In genomic region chr19:14207796-14208195, GRCh38 we compare ENCODE assay signal across 8 cellular contexts. TPM values are rescaled to one million over a fixed set of nuclear protein-coding genes. Genes with fewer than 3 reads are reported as not detected.
DNase-seq lines count a peak whose midpoint lies in the region; ATAC-seq, FAIRE-seq and TF ChIP-seq lines count a peak whose summit lies in the region.
"Not testable (repeated sequence)": the region's sequence is repeated elsewhere in the genome, so short reads cannot be mapped to it uniquely, and the experiment has no call there.

No MANE protein-coding gene starts in this region.

- peak overlapping the region; percentile 84 for H3K4me2 ChIP-seq in PC-9
- H3K4me2 ChIP-seq in smooth muscle cell, result peak overlapping the region; percentile 90

- H3K27ac ChIP-seq in PC-9; right atrium auricular region; smooth muscle cell (ENCODE audit: low read depth): not testable (repeated sequence)

- peaks cover 34% of the 10 kb centered on the region for H3K4me1 Mint-ChIP-seq in activated T-cell treated with anti-CD3 and anti-CD28 coated beads, Interleukin-2, amount 50 U/mL, for 4 hours (ENCODE audit: low read depth)
- peaks cover 20% of the 10 kb centered on the region for H3K4me1 Mint-ChIP-seq in chondrocyte (ENCODE audit: low read depth)
- H3K4me1 Mint-ChIP-seq in nephron, result peaks cover 15% of the 10 kb centered on the region

- H3K9ac ChIP-seq in smooth muscle cell (ENCODE audit: low read depth), result not testable (repeated sequence)

- not testable (repeated sequence) for H3F3A ChIP-seq in PC-9 (ENCODE audit: insufficient read depth, low read depth); smooth muscle cell (ENCODE audit: low read depth)

- 69% methylated on average over 7 of the region's 7 CpGs for WGBS in smooth muscle cell (ENCODE audit: low lambda C conversion rate)

- not testable (repeated sequence) for ATAC-seq in activated T-cell treated with anti-CD3 and anti-CD28 coated beads, Interleukin-2, amount 50 U/mL, for 4 hours

- CTCF ChIA-PET in AG04449 (lab: Yijun Ruan, JAX); PC-9 (lab: Charles Lee): not testable (repeated sequence)

- POLR2A ChIA-PET in AG04449 (lab: Yijun Ruan, JAX); PC-9 (lab: Charles Lee; ENCODE audit: unreplicated experiment): not testable (repeated sequence)

- H4K20me1 ChIP-seq in PC-9 (ENCODE audit: insufficient read depth), result not testable (repeated sequence)
- peaks cover 21% of the 10 kb centered on the region for H4K20me1 ChIP-seq in smooth muscle cell (ENCODE audit: low read depth)

- intact Hi-C loops in PC-9 (cut with micrococcal nuclease; ENCODE audit: unreplicated experiment), result loop anchor here (5.0 to 10.0 kb wide), 3 partner anchors 125 to 325 kb away; no protein-coding TSS in a partner anchor

- not testable (repeated sequence) for H3K36me3 ChIP-seq in PC-9 (ENCODE audit: low read depth); right atrium auricular region; smooth muscle cell (ENCODE audit: low read depth)

- peaks cover 16% of the 10 kb centered on the region for H3K27me3 Mint-ChIP-seq in activated T-cell treated with anti-CD3 and anti-CD28 coated beads, Interleukin-2, amount 50 U/mL, for 4 hours (ENCODE audit: low read depth)
- H3K27me3 Mint-ChIP-seq in chondrocyte (ENCODE audit: low read depth); nephron (ENCODE audit: low read depth): not testable (repeated sequence)

- H3K9me3 ChIP-seq in PC-9 (ENCODE audit: insufficient read depth, low read depth); right atrium auricular region; smooth muscle cell (replicated peaks; ENCODE audit: low read depth): not testable (repeated sequence)

- BruUV-seq in PC-9 (replicated peaks; lab: Mats Ljungman, UMichigan), result not testable (repeated sequence)

- H3K4me3 Mint-ChIP-seq in activated T-cell treated with anti-CD3 and anti-CD28 coated beads, Interleukin-2, amount 50 U/mL, for 4 hours, result peak overlapping the region; percentile 88
- H3K4me3 Mint-ChIP-seq in chondrocyte (ENCODE audit: unreplicated experiment), result peak overlapping the region; percentile 86
- H3K4me3 Mint-ChIP-seq in nephron, result peak overlapping the region; percentile 87 to 95 (median 89)

- H3K36me3 Mint-ChIP-seq in activated T-cell treated with anti-CD3 and anti-CD28 coated beads, Interleukin-2, amount 50 U/mL, for 4 hours (ENCODE audit: insufficient read depth); chondrocyte (ENCODE audit: low read depth); nephron (ENCODE audit: low read depth): not testable (repeated sequence)

- DNase-seq in AG04449 (ENCODE audit: low read depth, low spot score); GM19239 (ENCODE audit: insufficient read length, low spot score); PC-9; activated T-cell treated with anti-CD3 and anti-CD28 coated beads, Interleukin-2, amount 50 U/mL, for 4 hours; chondrocyte (ENCODE audit: low spot score); right atrium auricular region (ENCODE audit: low spot score); smooth muscle cell (lab: John Stamatoyannopoulos, UW; ENCODE audit: unreplicated experiment): not testable (repeated sequence)

- H3K9me3 Mint-ChIP-seq in activated T-cell treated with anti-CD3 and anti-CD28 coated beads, Interleukin-2, amount 50 U/mL, for 4 hours; chondrocyte (ENCODE audit: low read depth); nephron: not testable (repeated sequence)

- not testable (repeated sequence) for H3K27me3 ChIP-seq in PC-9 (ENCODE audit: insufficient read depth, low read depth); right atrium auricular region; smooth muscle cell (ENCODE audit: low read depth)

- H3K27ac Mint-ChIP-seq in chondrocyte (ENCODE audit: unreplicated experiment), result not testable (repeated sequence)
- peak overlapping the region; percentile 98 to 100 (median 98) for H3K27ac Mint-ChIP-seq in nephron

- not testable (repeated sequence) for TF ChIP-seq CTCF in AG04449 (IDR thresholded peaks at IDR 0.05; ENCODE audit: insufficient read depth, low read length, missing control alignments); PC-9 (conservative IDR thresholded peaks at IDR 0.05); chondrocyte (IDR thresholded peaks at IDR 0.05); right atrium auricular region (IDR thresholded peaks at IDR 0.05); nephron (IDR thresholded peaks at IDR 0.05; ENCODE audit: unreplicated experiment in 3 of 3); smooth muscle cell (IDR thresholded peaks at IDR 0.05; ENCODE audit: borderline replicate concordance, insufficient read depth, poor library complexity, severe bottlenecking)

- H2AFZ ChIP-seq in PC-9 (peak overlapping the region; percentile 86), smooth muscle cell (ENCODE audit: low read depth) (peak overlapping the region; percentile 83)

- not testable (repeated sequence) for H3K9me2 ChIP-seq in PC-9 (ENCODE audit: insufficient read depth)

- peak; percentile 71 for FAIRE-seq in GM19239 (lab: Jason Lieb, UNC)

- H3K4me1 ChIP-seq in PC-9 (replicated peaks; ENCODE audit: insufficient read depth); smooth muscle cell (ENCODE audit: low read depth): not testable (repeated sequence)
- peaks cover 7 to 14% of the 10 kb centered on the region in 2 donors for H3K4me1 ChIP-seq in right atrium auricular region

- peak overlapping the region; percentile 53 for H3K4me3 ChIP-seq in AG04449 (ENCODE audit: low read depth, low read length)
- H3K4me3 ChIP-seq in PC-9, result peak overlapping the region; percentile 60; the same call in 1 of the 2 replicates
- peak overlapping the region; percentile 44 to 72 for H3K4me3 ChIP-seq in right atrium auricular region
- H3K4me3 ChIP-seq in smooth muscle cell, result peak overlapping the region; percentile 76

- H3K79me2 ChIP-seq in PC-9 (ENCODE audit: low read depth), result peaks cover 12% of the 10 kb centered on the region; the same call in 1 of the 2 replicates
- H3K79me2 ChIP-seq in smooth muscle cell (ENCODE audit: low read depth), result not testable (repeated sequence)

RNA-seq across cellular contexts. Expression of gene ADGRL1, which starts 1.8 kb away (rescaled TPM):
- total RNA-seq in PC-9 (2021) (28.5 and 31.5 TPM in 2 replicates), chondrocyte (32.1 to 33.0 TPM (median 32.2 TPM) in 3 replicates), right atrium auricular region (10 to 100 TPM; 21.0 to 31.2 TPM), smooth muscle cell (11.3 and 12.9 TPM in 2 replicates)
- 10 to 100 TPM; 22.2 to 30.2 (median 23.6) TPM for total RNA-seq in activated T-cell treated with anti-CD3 and anti-CD28 coated beads, Interleukin-2, amount 50 U/mL, for 4 hours
- 12.7 and 15.0 TPM in 2 replicates for polyA plus RNA-seq in smooth muscle cell
